Comparison of ENCODE assay signal across 19 cellular contexts in genomic region chr2:600542-601386, GRCh38.
DNase-seq lines count a peak whose midpoint lies in the region; ATAC-seq, FAIRE-seq and TF ChIP-seq lines count a peak whose summit lies in the region.
"Had no signal": no experiment of that assay in that cellular context is flagged by ENCODE, and none has a peak within 500 bp of the region (broad histone marks: within the 10 kb centered on the region; RNA-seq: fewer than 3 reads in every experiment).

No MANE protein-coding gene starts in this region.

- H3K9me3 Mint-ChIP-seq in osteocyte (ENCODE audit: unreplicated experiment) (no peaks in the 10 kb centered on the region), immature natural killer cell (no peaks in the 10 kb centered on the region)

- H3K27me3 Mint-ChIP-seq in osteocyte (ENCODE audit: unreplicated experiment) (peaks cover 2% of the 10 kb centered on the region), immature natural killer cell (ENCODE audit: low read depth in 3 of 3) (peaks cover 2 to 8% (median 3%) of the 10 kb centered on the region in 3 donors)

- H3K36me3 ChIP-seq in HCT116 (ENCODE audit: control insufficient read depth in 1 of 2, insufficient read depth in 2 of 2, low read length in 2 of 2) (no peaks in the 10 kb centered on the region), GM12878 (ENCODE audit: control insufficient read depth in 2 of 2, insufficient read depth in 2 of 2, low read length in 1 of 2) (no peaks in the 10 kb centered on the region), ascending aorta (no peaks in the 10 kb centered on the region)
- H3K36me3 ChIP-seq: SJCRH30 had no signal

- H4K20me1 ChIP-seq in HCT116 (ENCODE audit: insufficient read depth) (no peaks in the 10 kb centered on the region), GM12878 (ENCODE audit: control insufficient read depth, insufficient read depth) (no peaks in the 10 kb centered on the region)

- TF ChIP-seq CTCF in GM13977 (IDR thresholded peaks at IDR 0.05; ENCODE audit: extremely low read depth, insufficient read depth, missing control alignments) (no peak), HCT116 (IDR thresholded peaks at IDR 0.05 in 2 of 3, conservative IDR thresholded peaks at IDR 0.05 in 1 of 3; ENCODE audit: borderline replicate concordance in 1 of 3, insufficient read depth in 1 of 3, low read depth in 2 of 3, low read length in 2 of 3) (no peak), GM12878 (IDR thresholded peaks at IDR 0.05 in 2 of 3, conservative IDR thresholded peaks at IDR 0.05 in 1 of 3; ENCODE audit: control insufficient read depth in 2 of 3, extremely low read depth in 1 of 3, insufficient read depth in 1 of 3, low read depth in 3 of 3, low read length in 3 of 3) (no peak), osteocyte (IDR thresholded peaks at IDR 0.05) (no peak), ascending aorta (IDR thresholded peaks at IDR 0.05) (no peak)

- H3K27me3 ChIP-seq in HCT116 (ENCODE audit: insufficient read depth, low read length) (no peaks in the 10 kb centered on the region), GM12878 (replicated peaks in 1 of 2; ENCODE audit: control insufficient read depth in 2 of 2, insufficient read depth in 2 of 2, low read length in 1 of 2) (no peaks in the 10 kb centered on the region), ascending aorta (no peaks in the 10 kb centered on the region)

- no peak overlapping the region for H3K27ac Mint-ChIP-seq in osteocyte (ENCODE audit: unreplicated experiment)
- H3K27ac Mint-ChIP-seq in immature natural killer cell = no peak overlapping the region

- in situ Hi-C loops in GM13977 (cut with MboI; ENCODE audit: low pct_unique_long_range_greater_than_20kb, low sequenced_read_pairs, unreplicated experiment) = no loop called here
- in situ Hi-C loops in GM12878 (cut with MboI) = no loop called here

- H3K4me3 Mint-ChIP-seq in osteocyte (ENCODE audit: unreplicated experiment) = no peak overlapping the region
- no peak overlapping the region for H3K4me3 Mint-ChIP-seq in immature natural killer cell

- TF ChIP-seq EP300 in GM12878 (IDR thresholded peaks at IDR 0.05; ENCODE audit: borderline replicate concordance in 1 of 2, control insufficient read depth in 1 of 2, low read depth in 2 of 2, low read length in 2 of 2) = no peak

- H3K9me2 ChIP-seq in HCT116 (ENCODE audit: insufficient read depth) = no peaks in the 10 kb centered on the region

- DNase-seq in GM13977 (ENCODE audit: low spot score) (peak; percentile 7), HCT116 (ENCODE audit: low read depth, low spot score) (no peak), GM12878 (ENCODE audit: low read depth, low spot score) (no peak), osteocyte (ENCODE audit: extremely low spot score, unreplicated experiment) (peak; percentile 65), ascending aorta (ENCODE audit: low spot score in 2 of 2) (no peak), immature natural killer cell (no peak), Kasumi-1 (lab: John Stamatoyannopoulos, UW) (no peak)
- DNase-seq: DMS79 treated with DMSO at 0.1 percent for 48 hours, HCEC 1CT, KBM-7, MV-4-11, NCI-H1417, NCI-H187 treated with DMSO at 0.1 percent for 48 hours, NCI-H345, NCI-H524 treated with DMSO at 0.1 percent for 48 hours, RPMI8226, SW 1271 had no signal

- TF ChIP-seq RAD21 in HCT116 (IDR thresholded peaks at IDR 0.05; ENCODE audit: low read depth) (no peak), GM12878 (IDR thresholded peaks at IDR 0.05; ENCODE audit: insufficient read depth, low read depth, low read length) (no peak)

- peak; percentile 19; the same call in 1 of the 2 replicates for ATAC-seq in HCT116
- ATAC-seq in GM12878 = no peak

- H3K79me2 ChIP-seq in HCT116 (ENCODE audit: insufficient read depth, low read length) = no peaks in the 10 kb centered on the region
- H3K79me2 ChIP-seq in GM12878 (ENCODE audit: control insufficient read depth, insufficient read depth, low read length) = no peaks in the 10 kb centered on the region

- H3K9ac ChIP-seq in HCT116 (ENCODE audit: low read length) (no peak overlapping the region), GM12878 (ENCODE audit: control insufficient read depth, insufficient read depth, low read length) (no peak overlapping the region)

- H3K4me2 ChIP-seq in HCT116 (ENCODE audit: low read length) (no peak overlapping the region), GM12878 (ENCODE audit: control insufficient read depth, insufficient read depth) (no peak overlapping the region)

- H2AFZ ChIP-seq in HCT116 (ENCODE audit: low read depth, low read length, poor library complexity, severe bottlenecking) = no peak overlapping the region
- no peak overlapping the region for H2AFZ ChIP-seq in GM12878 (ENCODE audit: control insufficient read depth, low read depth, low read length)

- no peak for FAIRE-seq in GM12878 (lab: Jason Lieb, UNC)

- peaks cover 25% of the 10 kb centered on the region for H3K4me1 Mint-ChIP-seq in osteocyte (ENCODE audit: unreplicated experiment)
- H3K4me1 Mint-ChIP-seq in immature natural killer cell = no peaks in the 10 kb centered on the region
- H3K4me1 Mint-ChIP-seq: CD14-positive monocyte had no signal

- TF ChIP-seq POLR2A in HCT116 (IDR thresholded peaks at IDR 0.05; ENCODE audit: borderline replicate concordance, extremely low read depth, insufficient read depth, insufficient read length) = no peak
- no peak for TF ChIP-seq POLR2A in GM12878 (IDR thresholded peaks at IDR 0.05; ENCODE audit: low read depth, low read length)

- intact Hi-C loops in HCT116 (cut with micrococcal nuclease) (no loop called here), GM12878 (cut with micrococcal nuclease; ENCODE audit: unreplicated experiment) (no loop called here), ascending aorta (cut with DNase I) (no loop called here)

- BruUV-seq in HCT116 (replicated peaks; lab: Mats Ljungman, UMichigan) = no TSS peak
- BruUV-seq in GM12878 (replicated peaks; lab: Mats Ljungman, UMichigan) = no TSS peak

- WGBS in GM12878 (ENCODE audit: insufficient coverage, insufficient replicate concordance, low lambda C conversion rate, missing lambda C conversion rate) = 44% methylated on average over 23 of the region's 23 CpGs

- peaks cover 0 to 4% of the 10 kb centered on the region in 2 experiments; a peak in 1 of 4 replicates for H3K9me3 ChIP-seq in HCT116 (ENCODE audit: control insufficient read depth in 1 of 2, insufficient read depth in 1 of 2, low read depth in 1 of 2, low read length in 2 of 2)
- H3K9me3 ChIP-seq in GM12878 (replicated peaks; ENCODE audit: control insufficient read depth, insufficient read depth, low read length) = no peaks in the 10 kb centered on the region; the same call in 2 of the 3 replicates
- no peaks in the 10 kb centered on the region for H3K9me3 ChIP-seq in ascending aorta
- H3K9me3 ChIP-seq: SJCRH30 had no signal

- SMC1A ChIA-PET in GM12878 (lab: Charles Lee; ENCODE audit: uncharacterized antibody, unreplicated experiment) = no interaction called here

- CTCF ChIA-PET in HCT116 (lab: Charles Lee) (no interaction called here), GM12878 (lab: Yijun Ruan, JAX) (no interaction called here)

- no peaks in the 10 kb centered on the region for H3K36me3 Mint-ChIP-seq in osteocyte (ENCODE audit: unreplicated experiment)
- H3K36me3 Mint-ChIP-seq in immature natural killer cell = no peaks in the 10 kb centered on the region
- H3K36me3 Mint-ChIP-seq: CD14-positive monocyte had no signal

- RAD21 ChIA-PET in HCT116 (lab: Charles Lee; ENCODE audit: low non-redundant PET in 1 of 2, low total read pairs in 2 of 2, uncharacterized antibody in 2 of 2, unreplicated experiment in 2 of 2) = no interaction called here
- RAD21 ChIA-PET in GM12878 (lab: Charles Lee; ENCODE audit: unreplicated experiment) = no interaction called here

- POLR2A ChIA-PET in HCT116 (lab: Charles Lee) (no interaction called here), GM12878 (lab: Charles Lee) (no interaction called here)

- H3K27ac ChIP-seq in HCT116 (ENCODE audit: low read depth, low read length) = no peak overlapping the region
- no peak overlapping the region for H3K27ac ChIP-seq in GM12878 (ENCODE audit: control insufficient read depth, insufficient read depth)
- no peak overlapping the region for H3K27ac ChIP-seq in ascending aorta
- H3K27ac ChIP-seq: SJCRH30 had no signal

- peaks cover 0 to 27% of the 10 kb centered on the region in 2 experiments; a peak in 2 of 4 replicates for H3K4me1 ChIP-seq in HCT116 (ENCODE audit: control insufficient read depth in 1 of 2, insufficient read depth in 2 of 2, low read length in 2 of 2)
- no peaks in the 10 kb centered on the region for H3K4me1 ChIP-seq in GM12878 (ENCODE audit: control insufficient read depth, insufficient read depth, low read length)
- no peaks in the 10 kb centered on the region for H3K4me1 ChIP-seq in ascending aorta
- H3K4me1 ChIP-seq: SJCRH30 had no signal

- no peak overlapping the region for H3K4me3 ChIP-seq in HCT116 (replicated peaks in 1 of 2; ENCODE audit: low read depth in 1 of 2, low read length in 2 of 2)
- H3K4me3 ChIP-seq in GM12878 = no peak overlapping the region
- H3K4me3 ChIP-seq in ascending aorta = no peak overlapping the region
- H3K4me3 ChIP-seq: SJCRH30 had no signal

TF ChIP-seq in HCT116, 20 proteins besides CTCF, POLR2A, EP300 and RAD21 (continues in another document):
- no peak for TF ChIP-seq EGR1 (IDR thresholded peaks at IDR 0.05; ENCODE audit: low read depth)
- TF ChIP-seq ZNF274 (IDR thresholded peaks at IDR 0.05; ENCODE audit: low read depth, low read length) = no peak
- TF ChIP-seq FOSL1 (IDR thresholded peaks at IDR 0.05; ENCODE audit: low read depth) = no peak
- TF ChIP-seq EZH2 (IDR thresholded peaks at IDR 0.05) = no peak
- TF ChIP-seq SIN3A (IDR thresholded peaks at IDR 0.05; ENCODE audit: low read depth) = no peak
- TF ChIP-seq CEBPB (IDR thresholded peaks at IDR 0.05; ENCODE audit: low read depth) = no peak
- TF ChIP-seq POLR2AphosphoS5 (IDR thresholded peaks at IDR 0.05; ENCODE audit: low read depth, low read length) = no peak
- TF ChIP-seq EZH2phosphoT487 (IDR thresholded peaks at IDR 0.05; ENCODE audit: borderline replicate concordance) = no peak
- TF ChIP-seq TCF7L2 (IDR thresholded peaks at IDR 0.05; ENCODE audit: borderline replicate concordance, extremely low read depth, insufficient read depth, insufficient read length) = no peak

TF ChIP-seq in GM12878, 131 proteins besides CTCF, POLR2A, EP300 and RAD21:
- TF ChIP-seq KAT2A (conservative IDR thresholded peaks at IDR 0.05; ENCODE audit: control insufficient read depth, low read depth, low read length) (no peak), ATF3 (IDR thresholded peaks at IDR 0.05; ENCODE audit: borderline replicate concordance, extremely low read depth, low read depth, low read length) (no peak), HDAC2 (IDR thresholded peaks at IDR 0.05) (no peak), SP1 (IDR thresholded peaks at IDR 0.05; ENCODE audit: low read depth, low read length) (peak; percentile 31), SUPT20H (IDR thresholded peaks at IDR 0.05; ENCODE audit: borderline replicate concordance, control insufficient read depth, low read depth, low read length) (no peak), SUZ12 (IDR thresholded peaks at IDR 0.05; ENCODE audit: unreplicated experiment) (no peak)

Comparison
In these comparisons a context has a peak if more than half of its experiments do, and no peak if none do; other contexts are left out.
1. DNase-seq: peak in GM13977 (single experiment) and osteocyte (single experiment); none in HCT116 (single experiment), GM12878 (single experiment), ascending aorta (0 of 2), immature natural killer cell (0 of 3) and Kasumi-1 (0 of 2).